In genomic region chr7:54778166-54778565, GRCh38 we compare ENCODE assay signal across 25 cellular contexts.
"Had no signal": no experiment of that assay in that cellular context is flagged by ENCODE, and none has a peak within 500 bp of the region (broad histone marks: within the 10 kb centered on the region; RNA-seq: fewer than 3 reads in every experiment).

No MANE protein-coding gene starts in this region.

- H3K9me3 ChIP-seq: adrenal gland, colonic mucosa, Peyer's patch had no signal

- H3K36me3 ChIP-seq: adrenal gland, cardiac muscle cell, colonic mucosa, Peyer's patch had no signal

- DNase-seq: activated CD4-positive, alpha-beta T cell treated with anti-CD3 and anti-CD28 coated beads, Interleukin-2, amount 10 ng/mL, durations not matched to agents 24 days and 14 days; activated CD4-positive, alpha-beta T cell treated with anti-CD3 and anti-CD28 coated beads, Interleukin-2, amount 50 U/mL, for 4 hours; activated CD8-positive, alpha-beta T cell treated with anti-CD3 and anti-CD28 coated beads for 36 hours; activated gamma-delta T cell treated with Interleukin-2 at 50 U/mL for 16 hours; activated naive CD4-positive, alpha-beta T cell treated with anti-CD3 and anti-CD28 coated beads for 36 hours; activated T-cell treated with anti-CD3 and anti-CD28 coated beads, Interleukin-2, amount 50 U/mL, for 24 hours; adrenal gland; colonic mucosa; Karpas-422; KBM-7; NCI-H1105; NCI-H1417 treated with DMSO at 0.1 percent for 48 hours; NCI-H187 treated with DMSO at 0.1 percent for 48 hours; NCI-H2081; NCI-H2171 treated with DMSO at 0.1 percent for 48 hours; NCI-H2227 treated with DMSO at 0.1 percent for 48 hours; NCI-H446; NCI-H510A treated with DMSO at 0.1 percent for 48 hours; NCI-H526 treated with DMSO at 0.1 percent for 48 hours; NCI-H774; PC-3; Peyer's patch; Right ventricle myocardium superior had no signal

- H3K27me3 ChIP-seq: adrenal gland, cardiac muscle cell, colonic mucosa, Peyer's patch had no signal

- ATAC-seq: activated CD8-positive, alpha-beta T cell treated with anti-CD3 and anti-CD28 coated beads for 36 hours; PC-3 had no signal

- H3K27ac ChIP-seq: adrenal gland, cardiac muscle cell, colonic mucosa, Peyer's patch, SK-N-MC had no signal

- H3K4me3 ChIP-seq: adrenal gland, cardiac muscle cell, colonic mucosa, Peyer's patch, SK-N-MC had no signal

- H3K4me1 ChIP-seq: colonic mucosa, Peyer's patch had no signal
